Comparison of ENCODE assay signal across 18 cellular contexts in genomic region chr19:23855676-23856075, GRCh38. TPM values are rescaled to one million over a fixed set of nuclear protein-coding genes. Genes with fewer than 3 reads are reported as not detected.
DNase-seq lines count a peak whose midpoint lies in the region; ATAC-seq, FAIRE-seq and TF ChIP-seq lines count a peak whose summit lies in the region.
"Had no signal": no experiment of that assay in that cellular context is flagged by ENCODE, and none has a peak within 500 bp of the region (broad histone marks: within the 10 kb centered on the region; RNA-seq: fewer than 3 reads in every experiment).

No MANE protein-coding gene starts in this region.

- WGBS in K562 (ENCODE audit: insufficient coverage, low coverage, missing lambda C conversion rate) = 0% methylated on average over 4 of the region's 4 CpGs
- 78% methylated on average over 4 of the region's 4 CpGs for WGBS in right lobe of liver (ENCODE audit: insufficient coverage, low coverage, low lambda C conversion rate, missing lambda C conversion rate)

- DNase-seq in HuH-7 (ENCODE audit: low spot score) (peak; percentile 32), K562 (ENCODE audit: extremely low read depth in 1 of 4, low spot score in 3 of 4) (peak in 1 of 4 experiments; percentile 6), right lobe of liver (no peak), NCI-H2107 (lab: John Stamatoyannopoulos, UW) (no peak), mucosa of descending colon (no peak), NCI-H82 (lab: John Stamatoyannopoulos, UW) (no peak)
- DNase-seq: CD8-positive, alpha-beta memory T cell; KBM-7; NCI-H1092 treated with DMSO at 0.1 percent for 48 hours; NCI-H1694; NCI-H774; SW 1271 had no signal

- no peak overlapping the region for H3K9ac ChIP-seq in K562 (ENCODE audit: insufficient read depth in 1 of 2, low read depth in 2 of 2, low read length in 2 of 2)

- CTCF ChIA-PET in K562 (lab: Yijun Ruan, JAX; ENCODE audit: low intra/inter-chr PET ratio) = no interaction called here

- no peak overlapping the region for H3K27ac ChIP-seq in DOHH2 (ENCODE audit: low read depth, low read length)
- H3K27ac ChIP-seq in K562 (ENCODE audit: extremely low read depth, low read depth, low read length) = no peak overlapping the region
- no peak overlapping the region for H3K27ac ChIP-seq in right lobe of liver
- H3K27ac ChIP-seq: RWPE1, SJSA1 had no signal

- ATAC-seq in K562 (no peak), right lobe of liver (peak in 3 of 4 donors; percentile 58 to 67 (median 60)), HG03460 (IDR thresholded peaks at IDR 0.05; ENCODE audit: unreplicated experiment) (no peak), mucosa of descending colon (no peak)
- ATAC-seq: GM12878 had no signal

- TF ChIP-seq EP300 in K562 (IDR thresholded peaks at IDR 0.05; ENCODE audit: low read length) = no peak

- no peak overlapping the region for H2AFZ ChIP-seq in K562 (ENCODE audit: low read depth, low read length)

- H3K9me3 ChIP-seq in DOHH2 (ENCODE audit: control insufficient read depth, insufficient read depth, low read length) (no peaks in the 10 kb centered on the region; the same call in 1 of the 2 replicates), K562 (replicated peaks; ENCODE audit: control insufficient read depth, insufficient read depth, low read depth, low read length) (no peaks in the 10 kb centered on the region), right lobe of liver (no peaks in the 10 kb centered on the region), mucosa of descending colon (peaks cover 29% of the 10 kb centered on the region)

- no peaks in the 10 kb centered on the region for H3K4me1 ChIP-seq in DOHH2 (ENCODE audit: control insufficient read depth, low read length)
- no peaks in the 10 kb centered on the region for H3K4me1 ChIP-seq in K562 (replicated peaks in 1 of 2; ENCODE audit: control insufficient read depth in 2 of 2, insufficient read depth in 2 of 2, low read length in 2 of 2)
- no peaks in the 10 kb centered on the region for H3K4me1 ChIP-seq in right lobe of liver
- no peaks in the 10 kb centered on the region for H3K4me1 ChIP-seq in mucosa of descending colon (ENCODE audit: low read depth)
- H3K4me1 ChIP-seq: SJSA1 had no signal

- intact Hi-C loops in K562 (cut with micrococcal nuclease) (no loop called here), right lobe of liver (cut with DNase I) (no loop called here), mucosa of descending colon (cut with DNase I, micrococcal nuclease) (no loop called here)

- no peaks in the 10 kb centered on the region for H3K9me2 ChIP-seq in DOHH2 (replicated peaks; ENCODE audit: control insufficient read depth, low read length)

- no peaks in the 10 kb centered on the region for H3F3A ChIP-seq in DOHH2 (ENCODE audit: control insufficient read depth, insufficient read depth)

- H3K4me2 ChIP-seq in DOHH2 (ENCODE audit: low read length) (no peak overlapping the region), K562 (ENCODE audit: insufficient read depth, low read length) (no peak overlapping the region)

- BruUV-seq in K562 (replicated peaks; lab: Mats Ljungman, UMichigan) = no TSS peak

- no peak for TF ChIP-seq RAD21 in K562 (CRISPR knock-in tag; conservative IDR thresholded peaks at IDR 0.05 in 1 of 2, IDR thresholded peaks at IDR 0.05 in 1 of 2)

- no peaks in the 10 kb centered on the region for H4K20me1 ChIP-seq in DOHH2 (ENCODE audit: control insufficient read depth, insufficient read depth, low read depth, low read length)
- no peaks in the 10 kb centered on the region for H4K20me1 ChIP-seq in K562 (replicated peaks; ENCODE audit: control insufficient read depth, insufficient read depth, low read length)

- H3K27me3 ChIP-seq in DOHH2 (ENCODE audit: control insufficient read depth, low read length) (no peaks in the 10 kb centered on the region), K562 (ENCODE audit: control insufficient read depth in 2 of 2, insufficient read depth in 2 of 2, low read length in 2 of 2) (no peaks in the 10 kb centered on the region), right lobe of liver (no peaks in the 10 kb centered on the region)
- H3K27me3 ChIP-seq: SJSA1 had no signal

- TF ChIP-seq POLR2A in K562 (conservative IDR thresholded peaks at IDR 0.05) (no peak), right lobe of liver (IDR thresholded peaks at IDR 0.05) (no peak)

- no peak overlapping the region for H3K4me3 ChIP-seq in DOHH2 (ENCODE audit: low read length)
- no peak overlapping the region for H3K4me3 ChIP-seq in K562
- H3K4me3 ChIP-seq in right lobe of liver = no peak overlapping the region
- no peak overlapping the region for H3K4me3 ChIP-seq in mucosa of descending colon
- H3K4me3 ChIP-seq: GM12878, SJSA1 had no signal

- no peaks in the 10 kb centered on the region for H3K36me3 ChIP-seq in DOHH2 (ENCODE audit: control insufficient read depth, low read length)
- H3K36me3 ChIP-seq in K562 (ENCODE audit: control insufficient read depth, insufficient read depth, low read length) = no peaks in the 10 kb centered on the region
- no peaks in the 10 kb centered on the region for H3K36me3 ChIP-seq in right lobe of liver
- no peaks in the 10 kb centered on the region for H3K36me3 ChIP-seq in mucosa of descending colon (ENCODE audit: low read depth)
- H3K36me3 ChIP-seq: SJSA1 had no signal

- TF ChIP-seq CTCF in DOHH2 (IDR thresholded peaks at IDR 0.05; ENCODE audit: low read depth, low read length, poor library complexity, severe bottlenecking) = peak; percentile 28
- TF ChIP-seq CTCF in K562 (IDR thresholded peaks at IDR 0.05 in 2 of 3, conservative IDR thresholded peaks at IDR 0.05 in 1 of 3; ENCODE audit: insufficient read depth in 2 of 3, low read depth in 1 of 3, low read length in 3 of 3) = 0 out of 6 replicates have a peak, but pooled peaks of 2 of the 3 experiments have one; percentile 10 to 11
- TF ChIP-seq CTCF in right lobe of liver (IDR thresholded peaks at IDR 0.05) = peak in 2 of 4 donors; percentile 20 to 31
- TF ChIP-seq CTCF in mucosa of descending colon (IDR thresholded peaks at IDR 0.05) = no peak

- POLR2A ChIA-PET in K562 (lab: Yijun Ruan, JAX) = no interaction called here

- no peaks in the 10 kb centered on the region for H3K9me1 ChIP-seq in K562 (ENCODE audit: control insufficient read depth, insufficient read depth, low read length)

- H3K79me2 ChIP-seq in DOHH2 (ENCODE audit: control insufficient read depth, low read length) = no peaks in the 10 kb centered on the region
- H3K79me2 ChIP-seq in K562 (ENCODE audit: control insufficient read depth, insufficient read depth, low read length) = no peaks in the 10 kb centered on the region

- in situ Hi-C loops in K562 (cut with MboI) = no loop called here

- FAIRE-seq in K562 (lab: Jason Lieb, UNC) = no peak
- FAIRE-seq: GM12878, GM18507 had no signal

TF ChIP-seq in K562, 482 proteins besides CTCF, POLR2A, EP300 and RAD21 (continues in another document):
- TF ChIP-seq ZNF586 (CRISPR knock-in tag; conservative IDR thresholded peaks at IDR 0.05) (no peak), NUFIP1 (IDR thresholded peaks at IDR 0.05; ENCODE audit: partially characterized antibody) (no peak), ZC3H11A (IDR thresholded peaks at IDR 0.05; ENCODE audit: low read depth, low read length) (no peak), ZNF354B (CRISPR knock-in tag; IDR thresholded peaks at IDR 0.05) (no peak), TOE1 (IDR thresholded peaks at IDR 0.05; ENCODE audit: borderline replicate concordance) (no peak), TOE1 (CRISPR knock-in tag; IDR thresholded peaks at IDR 0.05; ENCODE audit: borderline replicate concordance, low read depth) (no peak), NR2C2 (CRISPR knock-in tag; IDR thresholded peaks at IDR 0.05) (no peak), NR2C2 (tag; IDR thresholded peaks at IDR 0.05) (no peak), RBM22 (IDR thresholded peaks at IDR 0.05; ENCODE audit: low read depth, low read length, poor library complexity, severe bottlenecking) (no peak), ZSCAN29 (IDR thresholded peaks at IDR 0.05) (no peak), ZNF41 (CRISPR knock-in tag; conservative IDR thresholded peaks at IDR 0.05) (no peak), SMARCC2 (IDR thresholded peaks at IDR 0.05; ENCODE audit: low read depth) (no peak), MYBL2 (IDR thresholded peaks at IDR 0.05; ENCODE audit: low read depth) (no peak), MYBL2 (CRISPR knock-in tag; IDR thresholded peaks at IDR 0.05; ENCODE audit: borderline replicate concordance) (no peak), YY1 (IDR thresholded peaks at IDR 0.05; ENCODE audit: borderline replicate concordance in 1 of 3, control insufficient read depth in 1 of 3, extremely low read depth in 1 of 3, insufficient read depth in 3 of 3, insufficient read length in 1 of 3, insufficient replicate concordance in 2 of 3, low read depth in 1 of 3, low read length in 2 of 3) (no peak)
- TF ChIP-seq, protein P1, sequence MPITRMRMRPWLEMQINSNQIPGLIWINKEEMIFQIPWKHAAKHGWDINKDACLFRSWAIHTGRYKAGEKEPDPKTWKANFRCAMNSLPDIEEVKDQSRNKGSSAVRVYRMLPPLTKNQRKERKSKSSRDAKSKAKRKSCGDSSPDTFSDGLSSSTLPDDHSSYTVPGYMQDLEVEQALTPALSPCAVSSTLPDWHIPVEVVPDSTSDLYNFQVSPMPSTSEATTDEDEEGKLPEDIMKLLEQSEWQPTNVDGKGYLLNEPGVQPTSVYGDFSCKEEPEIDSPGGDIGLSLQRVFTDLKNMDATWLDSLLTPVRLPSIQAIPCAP (CRISPR knock-in tag; IDR thresholded peaks at IDR 0.05; ENCODE audit: borderline replicate concordance) = no peak

RNA-seq across cellular contexts. Expression of gene ZNF726, which starts 59.0 kb away (rescaled TPM):
- 26.2 and 44.7 TPM in 2 replicates for total RNA-seq in K562 (2011; cell fraction: chromatin; rRNA removed; ENCODE audit: low replicate concordance)
- total RNA-seq in K562 (2011; cell fraction: nucleolus; rRNA removed) = 24.1 and 25.5 TPM in 2 replicates
- 39.7 and 58.2 TPM in 2 replicates for total RNA-seq in K562 (2011; cell fraction: nucleoplasm; rRNA removed)
- 13.4 and 16.3 TPM in 2 replicates for total RNA-seq in K562 (2014; rRNA removed)
- 17.2 and 17.5 TPM in 2 replicates for total RNA-seq in K562 (2014; rRNA removed; fragmentation: Illumina TruSeq; extraction: Trizol)
- total RNA-seq in K562 (2015; rRNA removed; fragmentation: Illumina TruSeq; extraction: Trizol) = 14.0 and 14.6 TPM in 2 replicates
- 10.5 and 11.6 TPM in 2 replicates for total RNA-seq in K562 (2021)
- 12.4 and 16.1 TPM in 2 replicates for polyA plus RNA-seq in K562 (2011; rRNA removed)
- polyA plus RNA-seq in K562 (2011; cell fraction: cytosol; rRNA removed) = 7.7 and 12.0 TPM in 2 replicates
- 25.7 and 29.9 TPM in 2 replicates for polyA plus RNA-seq in K562 (2011; cell fraction: nucleus; rRNA removed)
- polyA plus RNA-seq in K562 (2012) = 5.4 and 19.6 TPM in 2 replicates
- 10.3 and 10.5 TPM in 2 replicates for polyA plus RNA-seq in K562 (2014; fragmentation: Illumina TruSeq; extraction: Trizol)
- polyA plus RNA-seq in K562 (2014; fragmentation: Nextera tagmentation; extraction: Ambion mirVana) = 1 to 10 TPM; 8.6 to 9.0 TPM
- 16.7 and 20.8 TPM in 2 replicates for polyA plus RNA-seq in K562 (2014; rRNA removed)
- 11.6 and 13.7 TPM in 2 replicates for polyA minus RNA-seq in K562 (2011; rRNA and poly(A)+ RNA removed)
- 4.4 and 5.6 TPM in 2 replicates for polyA minus RNA-seq in K562 (2011; cell fraction: cytosol; rRNA and poly(A)+ RNA removed)
- polyA minus RNA-seq in K562 (2011; cell fraction: nucleus; rRNA and poly(A)+ RNA removed) = 18.4 and 22.4 TPM in 2 replicates
- 1 to 10 TPM in 4 of 6 experiments, under 1 TPM in 2; 0.73 to 4.1 (median 1.9) TPM for total RNA-seq in right lobe of liver
- total RNA-seq in mucosa of descending colon = 1 to 10 TPM; 1.7 to 8.5 (median 1.9) TPM

Comparison
In these comparisons a context has a peak if more than half of its experiments do, and no peak if none do; other contexts are left out.
1. ATAC-seq: peak in right lobe of liver (3 of 4); none in K562 (single experiment), HG03460 (single experiment) and mucosa of descending colon (single experiment).